Comparison of ENCODE assay signal across 18 cellular contexts in the genomic region with DNA sequence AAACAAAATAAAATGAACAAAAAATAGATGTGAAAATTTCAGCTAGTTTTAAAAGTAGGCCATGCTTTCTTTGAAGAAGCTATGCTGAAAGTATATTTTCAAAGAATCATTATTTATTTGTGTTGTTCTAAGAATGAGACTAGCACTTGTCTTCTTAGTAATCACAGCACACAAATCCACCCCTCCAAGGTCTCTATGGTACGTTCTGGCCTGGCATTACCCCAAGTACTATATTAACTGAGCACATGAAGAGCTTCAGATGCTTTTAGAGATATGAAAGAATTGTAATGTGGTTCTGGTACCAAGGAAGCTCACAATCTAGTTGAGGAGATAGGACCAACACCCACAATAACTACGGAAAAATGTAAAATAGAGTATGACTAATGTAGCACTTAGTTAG.
DNase-seq lines count a peak whose midpoint lies in the region; ATAC-seq, FAIRE-seq and TF ChIP-seq lines count a peak whose summit lies in the region.
"Had no signal": no experiment of that assay in that cellular context is flagged by ENCODE, and none has a peak within 500 bp of the region (broad histone marks: within the 10 kb centered on the region; RNA-seq: fewer than 3 reads in every experiment).

No MANE protein-coding gene starts in this region.

- no peaks in the 10 kb centered on the region for H3K27me3 ChIP-seq in A673 (replicated peaks; ENCODE audit: insufficient read depth, low read depth, low read length, poor library complexity)
- H3K27me3 ChIP-seq in CD8-positive, alpha-beta memory T cell (ENCODE audit: insufficient read depth, low read length, poor library complexity, severe bottlenecking): no peaks in the 10 kb centered on the region

- ATAC-seq in activated T-helper 17 cell treated with anti-CD3 and anti-CD28 coated beads, Interleukin-2, amount 50 U/mL, for 72 hours (replicated peaks): peak; percentile 62

- H3K4me3 ChIP-seq in A673 (ENCODE audit: low read depth, low read length, poor library complexity, severe bottlenecking): no peak overlapping the region
- H3K4me3 ChIP-seq in CD8-positive, alpha-beta memory T cell (ENCODE audit: low read length): no peak overlapping the region
- H3K4me3 ChIP-seq: HAP-1 had no signal

- H3K36me3 ChIP-seq in A673 (ENCODE audit: insufficient read depth, low read length, poor library complexity, severe bottlenecking): no peaks in the 10 kb centered on the region
- no peaks in the 10 kb centered on the region for H3K36me3 ChIP-seq in CD8-positive, alpha-beta memory T cell (ENCODE audit: insufficient read depth, low read length)
- H3K36me3 ChIP-seq: HAP-1 had no signal

- no peak for TF ChIP-seq CTCF in A673 (conservative IDR thresholded peaks at IDR 0.05; ENCODE audit: low read depth, low read length)

- no peaks in the 10 kb centered on the region for H3K9me3 ChIP-seq in A673 (ENCODE audit: low read depth, low read length, poor library complexity, severe bottlenecking)
- no peaks in the 10 kb centered on the region for H3K9me3 ChIP-seq in CD8-positive, alpha-beta memory T cell (ENCODE audit: low read length)
- H3K9me3 ChIP-seq: HAP-1 had no signal

- H3K27me3 Mint-ChIP-seq in activated T-helper 17 cell treated with anti-CD3 and anti-CD28 coated beads, Interleukin-2, amount 50 U/mL, for 72 hours: no peaks in the 10 kb centered on the region
- H3K27me3 Mint-ChIP-seq in CD8-positive, alpha-beta memory T cell: peaks cover 0 to 2% of the 10 kb centered on the region in 2 donors

- intact Hi-C loops in A673 (cut with micrococcal nuclease; ENCODE audit: unreplicated experiment): no loop called here

- H3K9me3 Mint-ChIP-seq in activated T-helper 17 cell treated with anti-CD3 and anti-CD28 coated beads, Interleukin-2, amount 50 U/mL, for 72 hours: no peaks in the 10 kb centered on the region
- no peaks in the 10 kb centered on the region for H3K9me3 Mint-ChIP-seq in CD8-positive, alpha-beta memory T cell

- H3K4me3 Mint-ChIP-seq in activated T-helper 17 cell treated with anti-CD3 and anti-CD28 coated beads, Interleukin-2, amount 50 U/mL, for 72 hours: no peak overlapping the region
- no peak overlapping the region for H3K4me3 Mint-ChIP-seq in CD8-positive, alpha-beta memory T cell

- H3K4me1 Mint-ChIP-seq in activated T-helper 17 cell treated with anti-CD3 and anti-CD28 coated beads, Interleukin-2, amount 50 U/mL, for 72 hours: peaks cover 4% of the 10 kb centered on the region
- H3K4me1 Mint-ChIP-seq in CD8-positive, alpha-beta memory T cell: peaks cover 9 to 13% (median 11%) of the 10 kb centered on the region in 3 donors

- no peaks in the 10 kb centered on the region for H3K4me1 ChIP-seq in A673 (ENCODE audit: insufficient read depth, low read length, poor library complexity, severe bottlenecking)
- peaks cover 18% of the 10 kb centered on the region for H3K4me1 ChIP-seq in CD8-positive, alpha-beta memory T cell (ENCODE audit: insufficient read depth, low read length)
- H3K4me1 ChIP-seq: HAP-1 had no signal

- CTCF ChIA-PET in A673 (lab: Charles Lee): no interaction called here
- CTCF ChIA-PET in CD8-positive, alpha-beta memory T cell (lab: Charles Lee): interaction anchor here (0.8 kb wide), 1 partner anchor 11 kb away, joined by 4 read pairs; no protein-coding TSS in a partner anchor

- no peak overlapping the region for H3K27ac ChIP-seq in A673 (ENCODE audit: low read depth, low read length, poor library complexity, severe bottlenecking)
- no peak overlapping the region for H3K27ac ChIP-seq in CD8-positive, alpha-beta memory T cell (ENCODE audit: low read depth, low read length)
- H3K27ac ChIP-seq: 22Rv1, HL-60 had no signal

- peak; percentile 61 for FAIRE-seq in islet of Langerhans (lab: Jason Lieb, UNC)
- FAIRE-seq: GM19239, HTR-8/SVneo, RCC 7860 had no signal

- no peaks in the 10 kb centered on the region for H3K36me3 Mint-ChIP-seq in activated T-helper 17 cell treated with anti-CD3 and anti-CD28 coated beads, Interleukin-2, amount 50 U/mL, for 72 hours (ENCODE audit: low read depth)
- peaks cover 6 to 9% (median 7%) of the 10 kb centered on the region in 3 donors for H3K36me3 Mint-ChIP-seq in CD8-positive, alpha-beta memory T cell

- BruUV-seq in A673 (replicated peaks; lab: Mats Ljungman, UMichigan): no TSS peak

- POLR2A ChIA-PET in A673 (lab: Charles Lee; ENCODE audit: low non-redundant PET): no interaction called here
- POLR2A ChIA-PET in CD8-positive, alpha-beta memory T cell (lab: Charles Lee): no interaction called here

- DNase-seq in DMS 273 (lab: John Stamatoyannopoulos, UW; ENCODE audit: unreplicated experiment): peak; percentile 2
- DNase-seq in DMS 273 treated with DMSO at 0.1 percent for 48 hours (lab: John Stamatoyannopoulos, UW): no peak
- DNase-seq in A673 (ENCODE audit: low spot score): peak; percentile 6
- DNase-seq in hepatic stellate cell (ENCODE audit: low spot score): no peak
- no peak for DNase-seq in CD8-positive, alpha-beta memory T cell
- no peak for DNase-seq in HuH-7 (ENCODE audit: low spot score)
- DNase-seq: NCI-H1417 treated with DMSO at 0.1 percent for 48 hours, NCI-H1930, NCI-H526 treated with DMSO at 0.1 percent for 48 hours, SHP77 had no signal

- H3K27ac Mint-ChIP-seq in activated T-helper 17 cell treated with anti-CD3 and anti-CD28 coated beads, Interleukin-2, amount 50 U/mL, for 72 hours: no peak overlapping the region
- no peak overlapping the region for H3K27ac Mint-ChIP-seq in CD8-positive, alpha-beta memory T cell

Comparison
In these comparisons a context has a peak if more than half of its experiments do, and no peak if none do; other contexts are left out.
1. DNase-seq: peak in DMS 273 (single experiment) and A673 (single experiment); none in DMS 273 treated with DMSO at 0.1 percent for 48 hours (single experiment), hepatic stellate cell (single experiment), CD8-positive, alpha-beta memory T cell (0 of 5) and HuH-7 (single experiment).